Comparison of ENCODE assay signal across 18 cellular contexts in the genomic region with DNA sequence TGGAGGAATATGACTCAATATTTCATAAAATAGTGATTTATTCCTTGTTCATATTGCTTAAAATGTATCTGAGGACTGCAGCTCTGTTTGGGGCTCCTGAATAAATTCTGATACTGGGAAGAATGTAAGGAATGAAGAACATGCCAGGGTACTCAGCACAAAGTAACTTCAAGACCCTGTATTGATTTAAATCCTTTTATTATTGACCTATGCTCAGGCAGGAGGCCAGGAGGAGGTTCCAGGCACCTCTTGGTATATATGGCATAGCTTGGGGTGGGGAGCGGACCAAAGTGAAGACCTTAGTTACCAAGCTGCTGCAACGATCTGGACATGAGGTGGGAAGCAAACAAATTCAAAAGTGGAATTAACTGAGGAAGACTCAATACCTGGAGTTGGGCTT.
DNase-seq lines count a peak whose midpoint lies in the region; ATAC-seq, FAIRE-seq and TF ChIP-seq lines count a peak whose summit lies in the region.
"Had no signal": no experiment of that assay in that cellular context is flagged by ENCODE, and none has a peak within 500 bp of the region (broad histone marks: within the 10 kb centered on the region; RNA-seq: fewer than 3 reads in every experiment).

No MANE protein-coding gene starts in this region.

- POLR2A ChIA-PET in H1 (lab: Charles Lee; ENCODE audit: partially characterized antibody), result no interaction called here

- TF ChIP-seq RAD21 in H1 (IDR thresholded peaks at IDR 0.05 in 1 of 2, conservative IDR thresholded peaks at IDR 0.05 in 1 of 2; ENCODE audit: low read depth in 2 of 2, low read length in 2 of 2), result no peak

- H3K23ac ChIP-seq in H1 (ENCODE audit: insufficient read length), result no peak overlapping the region

- WGBS in H1 (ENCODE audit: extremely low coverage in 1 of 2, insufficient coverage in 1 of 2, insufficient read length in 1 of 2, insufficient replicate concordance in 2 of 2, low coverage in 1 of 2, low lambda C conversion rate in 2 of 2, missing lambda C conversion rate in 1 of 2), 2 experiments, result 76% methylated on average over 2 of the region's 2 CpGs; no CpG with 5 or more reads in 1 of the 2 experiments

- no peak for FAIRE-seq in H1 (lab: Jason Lieb, UNC)
- FAIRE-seq: A204.1, G401.6, GM12891 had no signal

- CTCF ChIA-PET in H1 (lab: Charles Lee; ENCODE audit: partially characterized antibody), result no interaction called here

- H3K27ac ChIP-seq in HUES48 (ENCODE audit: low read depth, low read length) (peak overlapping the region; percentile 32), H1 (ENCODE audit: low read depth, low read length) (no peak overlapping the region), iPS-20b (ENCODE audit: low read length) (no peak overlapping the region)
- H3K27ac ChIP-seq: GM23248 had no signal

- no peak overlapping the region for H3K4me3 Mint-ChIP-seq in stimulated activated naive CD8-positive, alpha-beta T cell treated with anti-CD3 and anti-CD28 coated beads, Interleukin-15, amount 100 ng/mL, for 72 hours
- H3K4me3 Mint-ChIP-seq: CD4-positive, CD25-positive, alpha-beta regulatory T cell; CD8-positive, alpha-beta memory T cell had no signal

- H3K36me3 ChIP-seq in HUES48 (ENCODE audit: control insufficient read depth, insufficient read depth, low read length), result no peaks in the 10 kb centered on the region
- H3K36me3 ChIP-seq in H1 (ENCODE audit: control insufficient read depth in 2 of 4, insufficient read depth in 4 of 4, low read length in 3 of 4), result no peaks in the 10 kb centered on the region; a peak in 1 of 8 replicates
- H3K36me3 ChIP-seq in iPS-20b (ENCODE audit: insufficient read depth, low read depth, low read length), result no peaks in the 10 kb centered on the region
- H3K36me3 ChIP-seq: BE2C had no signal

- H3K9me3 ChIP-seq in HUES48 (ENCODE audit: control insufficient read depth, insufficient read depth, low read length) (no peaks in the 10 kb centered on the region), H1 (ENCODE audit: insufficient read depth in 2 of 2, low read depth in 1 of 2, low read length in 1 of 2) (no peaks in the 10 kb centered on the region), iPS-20b (ENCODE audit: insufficient read depth, low read depth, low read length) (no peaks in the 10 kb centered on the region)
- H3K9me3 ChIP-seq: BE2C had no signal

- H4K8ac ChIP-seq in H1 (ENCODE audit: extremely low read depth, insufficient read depth, low read length), result no peak overlapping the region

- H3K27me3 Mint-ChIP-seq in stimulated activated naive CD8-positive, alpha-beta T cell treated with anti-CD3 and anti-CD28 coated beads, Interleukin-15, amount 100 ng/mL, for 72 hours, result no peaks in the 10 kb centered on the region
- H3K27me3 Mint-ChIP-seq: CD4-positive, CD25-positive, alpha-beta regulatory T cell; CD8-positive, alpha-beta memory T cell had no signal

- no peak overlapping the region for H3K27ac Mint-ChIP-seq in stimulated activated naive CD8-positive, alpha-beta T cell treated with anti-CD3 and anti-CD28 coated beads, Interleukin-15, amount 100 ng/mL, for 72 hours
- H3K27ac Mint-ChIP-seq: CD4-positive, CD25-positive, alpha-beta regulatory T cell; CD8-positive, alpha-beta memory T cell had no signal

- no peak overlapping the region for H2BK20ac ChIP-seq in H1 (ENCODE audit: low read length)

- no peak overlapping the region for H2BK5ac ChIP-seq in H1 (ENCODE audit: low read depth, low read length)

- H3K79me2 ChIP-seq in H1 (ENCODE audit: control insufficient read depth in 1 of 2, insufficient read depth in 2 of 2, low read length in 2 of 2), result no peaks in the 10 kb centered on the region

- no peak for DNase-seq in H1 (ENCODE audit: low read depth in 1 of 2, low spot score in 2 of 2)
- no peak for DNase-seq in stimulated activated naive CD8-positive, alpha-beta T cell treated with anti-CD3 and anti-CD28 coated beads, Interleukin-15, amount 100 ng/mL, for 72 hours
- DNase-seq in T1000 (lab: John Stamatoyannopoulos, UW), result no peak
- no peak for DNase-seq in NOMO-1 treated with dmso at 0.1 percent for 144 hours (lab: John Stamatoyannopoulos, UW; ENCODE audit: unreplicated experiment)
- no peak for DNase-seq in NCI-H748 treated with DMSO at 0.1 percent for 48 hours (lab: John Stamatoyannopoulos, UW)
- DNase-seq: ACHN; BE2C; C1 segment of cervical spinal cord; CD4-positive, CD25-positive, alpha-beta regulatory T cell; CD8-positive, alpha-beta memory T cell; COR-L47; GM23248; H7 had no signal

- no peak overlapping the region for H3K4me3 ChIP-seq in HUES48 (ENCODE audit: low read depth, low read length)
- H3K4me3 ChIP-seq in H1 (ENCODE audit: extremely low read depth in 1 of 4, insufficient read depth in 2 of 4, low read depth in 3 of 4, low read length in 4 of 4), result no peak overlapping the region
- H3K4me3 ChIP-seq in iPS-20b (ENCODE audit: low read length), result no peak overlapping the region; the same call in 1 of the 2 replicates
- H3K4me3 ChIP-seq: GM23248 had no signal

- H3K9ac ChIP-seq in HUES48 (ENCODE audit: low read depth, low read length) (no peak overlapping the region), H1 (replicated peaks in 1 of 4; ENCODE audit: extremely low read depth in 1 of 4, low read depth in 3 of 4, low read length in 3 of 4) (no peak overlapping the region), iPS-20b (ENCODE audit: low read depth, low read length) (peak overlapping the region; percentile 46; the same call in 1 of the 2 replicates)
- H3K9ac ChIP-seq: GM23248 had no signal

- TF ChIP-seq EP300 in H1 (IDR thresholded peaks at IDR 0.05; ENCODE audit: borderline replicate concordance in 1 of 2, low read depth in 2 of 2, low read length in 2 of 2), result no peak

- H2BK12ac ChIP-seq in H1 (ENCODE audit: low read depth, low read length), result no peak overlapping the region

- no peaks in the 10 kb centered on the region for H3K27me3 ChIP-seq in HUES48 (ENCODE audit: control insufficient read depth, insufficient read depth, low read length)
- H3K27me3 ChIP-seq in H1 (replicated peaks in 1 of 4; ENCODE audit: control insufficient read depth in 3 of 4, extremely low read depth in 1 of 4, insufficient read depth in 3 of 4, low read length in 3 of 4), result no peaks in the 10 kb centered on the region
- H3K27me3 ChIP-seq in iPS-20b (ENCODE audit: insufficient read depth, low read length), result no peaks in the 10 kb centered on the region
- H3K27me3 ChIP-seq: BE2C had no signal

- no peaks in the 10 kb centered on the region for H4K20me1 ChIP-seq in H1 (replicated peaks in 1 of 2; ENCODE audit: control insufficient read depth in 1 of 2, insufficient read depth in 2 of 2, low read length in 2 of 2)

- H3K9me3 Mint-ChIP-seq in stimulated activated naive CD8-positive, alpha-beta T cell treated with anti-CD3 and anti-CD28 coated beads, Interleukin-15, amount 100 ng/mL, for 72 hours, result no peaks in the 10 kb centered on the region
- H3K9me3 Mint-ChIP-seq: CD8-positive, alpha-beta memory T cell had no signal

- no peaks in the 10 kb centered on the region for H3K23me2 ChIP-seq in H1 (ENCODE audit: low read depth, low read length)

- ATAC-seq in stimulated activated naive CD8-positive, alpha-beta T cell treated with anti-CD3 and anti-CD28 coated beads, Interleukin-15, amount 100 ng/mL, for 72 hours, result no peak

- H3K4me1 ChIP-seq in HUES48 (ENCODE audit: control insufficient read depth, insufficient read depth, low read length) (peaks cover 20% of the 10 kb centered on the region), H1 (replicated peaks in 1 of 4; ENCODE audit: control insufficient read depth in 3 of 4, insufficient read depth in 4 of 4, low read length in 3 of 4) (peaks cover 0 to 9% (median 4%) of the 10 kb centered on the region in 4 experiments; a peak in 3 of 7 replicates), iPS-20b (ENCODE audit: insufficient read depth, low read length) (peaks cover 15% of the 10 kb centered on the region; the same call in 1 of the 2 replicates)
- H3K4me1 ChIP-seq: BE2C had no signal

- H2AK5ac ChIP-seq in H1 (ENCODE audit: low read depth, low read length), result no peak overlapping the region

- no peak overlapping the region for H3K18ac ChIP-seq in H1 (ENCODE audit: extremely low read depth, low read length)

- TF ChIP-seq CTCF in H1 (IDR thresholded peaks at IDR 0.05; ENCODE audit: control extremely low read depth in 1 of 3, insufficient read depth in 1 of 3, low read depth in 1 of 3, low read length in 3 of 3), result no peak

- H2AFZ ChIP-seq in H1 (ENCODE audit: low read length), result no peak overlapping the region
- H2AFZ ChIP-seq: GM23248 had no signal

- peak overlapping the region in 1 of 2 experiments; percentile 19; a peak in 2 of 4 replicates for H3K4me2 ChIP-seq in H1 (ENCODE audit: insufficient read depth in 1 of 2, low read depth in 2 of 2, low read length in 2 of 2)

- no peak overlapping the region for H3K14ac ChIP-seq in H1 (ENCODE audit: insufficient read length)

- no peak overlapping the region for H4K5ac ChIP-seq in H1 (ENCODE audit: insufficient read length, low read depth, low read length)

- no peak overlapping the region for H2BK15ac ChIP-seq in H1 (ENCODE audit: low read length)

- TF ChIP-seq POLR2A in H1 (IDR thresholded peaks at IDR 0.05; ENCODE audit: control extremely low read depth in 1 of 2, low read depth in 2 of 2, low read length in 2 of 2), result no peak

- no peak overlapping the region for H2BK120ac ChIP-seq in H1 (replicated peaks; ENCODE audit: low read depth, low read length)

- no peak overlapping the region for H3K4ac ChIP-seq in H1 (replicated peaks; ENCODE audit: insufficient read length, low read depth, low read length)

- H3K79me1 ChIP-seq in H1 (ENCODE audit: low read depth, low read length), result no peaks in the 10 kb centered on the region

- H4K91ac ChIP-seq in H1 (replicated peaks; ENCODE audit: insufficient read length, low read length), result no peak overlapping the region

- no peak overlapping the region for H3K56ac ChIP-seq in H1 (replicated peaks; ENCODE audit: insufficient read length, low read depth, low read length)

- H3K4me1 Mint-ChIP-seq in stimulated activated naive CD8-positive, alpha-beta T cell treated with anti-CD3 and anti-CD28 coated beads, Interleukin-15, amount 100 ng/mL, for 72 hours, result no peaks in the 10 kb centered on the region
- H3K4me1 Mint-ChIP-seq: CD4-positive, CD25-positive, alpha-beta regulatory T cell; CD8-positive, alpha-beta memory T cell had no signal

TF ChIP-seq in H1, 55 proteins besides CTCF, POLR2A, EP300 and RAD21:
- peak; percentile 41; the same call in 1 of the 2 replicates for TF ChIP-seq TEAD4 (IDR thresholded peaks at IDR 0.05; ENCODE audit: low read depth, low read length)
- no peak for TF ChIP-seq ASH2L (IDR thresholded peaks at IDR 0.05; ENCODE audit: low read length)
- no peak for TF ChIP-seq CBX8 (IDR thresholded peaks at IDR 0.05; ENCODE audit: borderline replicate concordance, low read depth, low read length)
- TF ChIP-seq TCF12 (IDR thresholded peaks at IDR 0.05; ENCODE audit: low read depth, low read length), result no peak
- TF ChIP-seq, protein P1, sequence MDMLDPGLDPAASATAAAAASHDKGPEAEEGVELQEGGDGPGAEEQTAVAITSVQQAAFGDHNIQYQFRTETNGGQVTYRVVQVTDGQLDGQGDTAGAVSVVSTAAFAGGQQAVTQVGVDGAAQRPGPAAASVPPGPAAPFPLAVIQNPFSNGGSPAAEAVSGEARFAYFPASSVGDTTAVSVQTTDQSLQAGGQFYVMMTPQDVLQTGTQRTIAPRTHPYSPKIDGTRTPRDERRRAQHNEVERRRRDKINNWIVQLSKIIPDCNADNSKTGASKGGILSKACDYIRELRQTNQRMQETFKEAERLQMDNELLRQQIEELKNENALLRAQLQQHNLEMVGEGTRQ (IDR thresholded peaks at IDR 0.05; ENCODE audit: low read length), result no peak
